ENCODE assay signal across 8 cellular contexts in genomic region chr6:146770965-146771735, GRCh38.
DNase-seq lines count a peak whose midpoint lies in the region; ATAC-seq, FAIRE-seq and TF ChIP-seq lines count a peak whose summit lies in the region.
"Had no signal": no experiment of that assay in that cellular context is flagged by ENCODE, and none has a peak within 500 bp of the region (broad histone marks: within the 10 kb centered on the region; RNA-seq: fewer than 3 reads in every experiment).

No MANE protein-coding gene starts in this region.

- intact Hi-C loops in activated CD8-positive, alpha-beta T cell treated with anti-CD3 and anti-CD28 coated beads for 36 hours (cut with micrococcal nuclease): no loop called here
- intact Hi-C loops in left ventricle myocardium inferior (cut with micrococcal nuclease): no loop called here

- H3K9me3 Mint-ChIP-seq in activated CD8-positive, alpha-beta T cell treated with anti-CD3 and anti-CD28 coated beads for 36 hours: no peaks in the 10 kb centered on the region

- H3K27ac ChIP-seq in left ventricle myocardium inferior (replicated peaks): peak overlapping the region; percentile 75

- H3K9me3 ChIP-seq in left ventricle myocardium inferior (replicated peaks): no peaks in the 10 kb centered on the region

- H3K36me3 Mint-ChIP-seq in activated CD8-positive, alpha-beta T cell treated with anti-CD3 and anti-CD28 coated beads for 36 hours (ENCODE audit: low read depth): no peaks in the 10 kb centered on the region

- no peak for FAIRE-seq in GM19239 (lab: Jason Lieb, UNC)
- FAIRE-seq: colon had no signal

- H3K36me3 ChIP-seq in left ventricle myocardium inferior: no peaks in the 10 kb centered on the region

- POLR2A ChIA-PET in activated CD8-positive, alpha-beta T cell treated with anti-CD3 and anti-CD28 coated beads for 36 hours (lab: Charles Lee): no interaction called here

- H3K27me3 ChIP-seq in left ventricle myocardium inferior (ENCODE audit: low read depth): no peaks in the 10 kb centered on the region

- H3K4me3 ChIP-seq in left ventricle myocardium inferior: peak overlapping the region; percentile 32

- DNase-seq in activated CD8-positive, alpha-beta T cell treated with anti-CD3 and anti-CD28 coated beads for 36 hours: peak; percentile 59
- DNase-seq in left ventricle myocardium inferior: peak; percentile 62
- DNase-seq in stimulated activated naive CD4-positive, alpha-beta T cell (lab: John Stamatoyannopoulos, UW): peak; percentile 7 to 71 (median 46)
- DNase-seq in GOT3 (lab: John Stamatoyannopoulos, UW): no peak
- DNase-seq in GM19239 (ENCODE audit: insufficient read length, low spot score): no peak

- H3K4me3 Mint-ChIP-seq in activated CD8-positive, alpha-beta T cell treated with anti-CD3 and anti-CD28 coated beads for 36 hours: peak overlapping the region; percentile 52

- no peak for TF ChIP-seq CTCF in activated CD8-positive, alpha-beta T cell treated with anti-CD3 and anti-CD28 coated beads for 36 hours (IDR thresholded peaks at IDR 0.05)
- no peak for TF ChIP-seq CTCF in left ventricle myocardium inferior (IDR thresholded peaks at IDR 0.05; ENCODE audit: borderline replicate concordance)

- peaks cover 18% of the 10 kb centered on the region for H3K4me1 Mint-ChIP-seq in activated CD8-positive, alpha-beta T cell treated with anti-CD3 and anti-CD28 coated beads for 36 hours (ENCODE audit: low read depth)

- no peaks in the 10 kb centered on the region for H3K27me3 Mint-ChIP-seq in activated CD8-positive, alpha-beta T cell treated with anti-CD3 and anti-CD28 coated beads for 36 hours

- ATAC-seq in HG03432 (IDR thresholded peaks at IDR 0.05; ENCODE audit: unreplicated experiment): peak; percentile 68
- ATAC-seq in activated CD8-positive, alpha-beta T cell treated with anti-CD3 and anti-CD28 coated beads for 36 hours: peak; percentile 72
- no peak for ATAC-seq in HG02798 (IDR thresholded peaks at IDR 0.05; ENCODE audit: poor library complexity, unreplicated experiment)

- H3K4me1 ChIP-seq in left ventricle myocardium inferior: peaks cover 4% of the 10 kb centered on the region

- no peak overlapping the region for H3K27ac Mint-ChIP-seq in activated CD8-positive, alpha-beta T cell treated with anti-CD3 and anti-CD28 coated beads for 36 hours

- CTCF ChIA-PET in activated CD8-positive, alpha-beta T cell treated with anti-CD3 and anti-CD28 coated beads for 36 hours (lab: Charles Lee): interaction anchor here (1.2 kb wide), 1 partner anchor 10 kb away, joined by 3 read pairs; no protein-coding TSS in a partner anchor

Comparison
In these comparisons a context has a peak if more than half of its experiments do, and no peak if none do; other contexts are left out.
1. DNase-seq: peak in activated CD8-positive, alpha-beta T cell treated with anti-CD3 and anti-CD28 coated beads for 36 hours (single experiment), left ventricle myocardium inferior (single experiment) and stimulated activated naive CD4-positive, alpha-beta T cell (6 of 6); none in GOT3 (single experiment) and GM19239 (single experiment).